16 cellular contexts compared by ENCODE assay signal in the genomic region with DNA sequence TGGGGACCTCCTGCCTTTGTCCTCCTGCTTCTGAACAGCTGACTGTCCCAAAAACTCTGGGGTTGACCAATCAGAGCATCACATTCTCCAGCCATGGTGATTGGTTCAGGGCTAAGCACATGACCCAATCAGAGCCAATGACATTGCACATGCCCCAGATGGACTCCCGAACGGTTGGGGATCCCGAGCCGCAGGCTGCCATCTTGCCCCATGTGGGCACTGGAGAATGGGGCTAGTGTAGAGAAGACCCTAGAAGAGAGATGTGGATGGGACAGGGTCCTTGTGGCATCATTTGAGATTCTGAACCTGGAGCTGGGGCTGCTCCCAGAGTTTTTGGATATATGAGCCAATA. TPM values are rescaled to one million over a fixed set of nuclear protein-coding genes. Genes with fewer than 3 reads are reported as not detected.
DNase-seq lines count a peak whose midpoint lies in the region; ATAC-seq and TF ChIP-seq lines count a peak whose summit lies in the region.
"Had no signal": no experiment of that assay in that cellular context is flagged by ENCODE, and none has a peak within 500 bp of the region (broad histone marks: within the 10 kb centered on the region; RNA-seq: fewer than 3 reads in every experiment).

No MANE protein-coding gene starts in this region.

- intact Hi-C loops in posterior vena cava (cut with DNase I) (no loop called here), testis (cut with DNase I; ENCODE audit: low total_unique reads) (no loop called here)

- no peak for TF ChIP-seq POLR2A in testis (IDR thresholded peaks at IDR 0.05)

- no peaks in the 10 kb centered on the region for H3K9me3 ChIP-seq in testis
- H3K9me3 ChIP-seq: BE2C, Caco-2 had no signal

- DNase-seq in WTC11 (ENCODE audit: low spot score) (no peak), posterior vena cava (ENCODE audit: low spot score) (peak; percentile 29), testis (peak; percentile 58), DMS114 treated with DMSO at 0.1 percent for 48 hours (lab: John Stamatoyannopoulos, UW; ENCODE audit: unreplicated experiment) (no peak), OCI-M2 (lab: John Stamatoyannopoulos, UW; ENCODE audit: unreplicated experiment) (no peak)
- DNase-seq: ACHN; BE2C; C1 segment of cervical spinal cord; Caco-2; CD4-positive, CD25-positive, alpha-beta regulatory T cell; CD8-positive, alpha-beta memory T cell; DMS153; DMS79; GDM1; H9 had no signal

- 53 to 80% methylated on average over 4 of the region's 4 CpGs for WGBS in testis, 2 donors

- H3K36me3 Mint-ChIP-seq in WTC11, result no peaks in the 10 kb centered on the region
- H3K36me3 Mint-ChIP-seq: CD4-positive, CD25-positive, alpha-beta regulatory T cell; CD8-positive, alpha-beta memory T cell had no signal

- H3K27me3 ChIP-seq in testis, result no peaks in the 10 kb centered on the region
- H3K27me3 ChIP-seq: BE2C had no signal

- ATAC-seq in WTC11, result no peak
- no peak for ATAC-seq in HG03108 (IDR thresholded peaks at IDR 0.05; ENCODE audit: unreplicated experiment)

- no peak overlapping the region for H3K27ac ChIP-seq in testis

- H3K36me3 ChIP-seq in testis (ENCODE audit: low read depth, missing control alignments), result no peaks in the 10 kb centered on the region
- H3K36me3 ChIP-seq: BE2C had no signal

- H3K4me3 Mint-ChIP-seq in WTC11, result no peak overlapping the region
- H3K4me3 Mint-ChIP-seq: CD4-positive, CD25-positive, alpha-beta regulatory T cell; CD8-positive, alpha-beta memory T cell; H9 had no signal

- CTCF ChIA-PET in WTC11 (lab: Charles Lee), result interaction anchor here (1.0 kb wide), 1 partner anchor 10 kb away, joined by 3 read pairs; no protein-coding TSS in a partner anchor

- TF ChIP-seq CTCF in WTC11 (IDR thresholded peaks at IDR 0.05), result no peak
- no peak for TF ChIP-seq CTCF in testis (IDR thresholded peaks at IDR 0.05)

- peak overlapping the region in 1 of 2 donors; percentile 31 for H3K4me3 ChIP-seq in testis

- POLR2A ChIA-PET in WTC11 (lab: Charles Lee), result no interaction called here

- no peak overlapping the region for H3K27ac Mint-ChIP-seq in WTC11
- H3K27ac Mint-ChIP-seq: CD4-positive, CD25-positive, alpha-beta regulatory T cell; H9 had no signal

- no peaks in the 10 kb centered on the region for H3K4me1 ChIP-seq in testis
- H3K4me1 ChIP-seq: BE2C, Caco-2 had no signal

- no peaks in the 10 kb centered on the region for H3K9me3 Mint-ChIP-seq in WTC11
- H3K9me3 Mint-ChIP-seq: CD4-positive, CD25-positive, alpha-beta regulatory T cell; CD8-positive, alpha-beta memory T cell; H9 had no signal

- no peaks in the 10 kb centered on the region for H3K27me3 Mint-ChIP-seq in WTC11 (ENCODE audit: low read depth)
- H3K27me3 Mint-ChIP-seq: CD4-positive, CD25-positive, alpha-beta regulatory T cell had no signal

- peaks cover 16% of the 10 kb centered on the region for H3K4me1 Mint-ChIP-seq in WTC11
- H3K4me1 Mint-ChIP-seq: CD4-positive, CD25-positive, alpha-beta regulatory T cell; CD8-positive, alpha-beta memory T cell had no signal

TF ChIP-seq in WTC11, 78 proteins besides CTCF, POLR2A, EP300 and RAD21:
- TF ChIP-seq, protein P1, sequence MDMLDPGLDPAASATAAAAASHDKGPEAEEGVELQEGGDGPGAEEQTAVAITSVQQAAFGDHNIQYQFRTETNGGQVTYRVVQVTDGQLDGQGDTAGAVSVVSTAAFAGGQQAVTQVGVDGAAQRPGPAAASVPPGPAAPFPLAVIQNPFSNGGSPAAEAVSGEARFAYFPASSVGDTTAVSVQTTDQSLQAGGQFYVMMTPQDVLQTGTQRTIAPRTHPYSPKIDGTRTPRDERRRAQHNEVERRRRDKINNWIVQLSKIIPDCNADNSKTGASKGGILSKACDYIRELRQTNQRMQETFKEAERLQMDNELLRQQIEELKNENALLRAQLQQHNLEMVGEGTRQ (CRISPR knock-in tag; IDR thresholded peaks at IDR 0.05), result peak; percentile 35; the same call in 1 of the 2 replicates
- TF ChIP-seq ZBTB21 (CRISPR knock-in tag; IDR thresholded peaks at IDR 0.05; ENCODE audit: borderline replicate concordance), result no peak
TF ChIP-seq in WTC11: peak in this region for 1.

RNA-seq across cellular contexts. Expression of a gene that starts 31.3 kb away (rescaled TPM):
- total RNA-seq in WTC11 (2021), result 76.5 to 83.1 TPM (median 78.6 TPM) in 3 replicates
- total RNA-seq in posterior vena cava, result 10 to 100 TPM; 63.5 to 70.6 TPM
- total RNA-seq in testis, result 10 to 100 TPM; 58.0 to 87.9 TPM
- polyA plus RNA-seq in testis (ENCODE audit: insufficient read depth, low read depth, low replicate concordance), result 51.1 TPM

Comparison
In these comparisons a context has a peak if more than half of its experiments do, and no peak if none do; other contexts are left out.
1. DNase-seq: peak in posterior vena cava (single experiment) and testis (single experiment); none in WTC11 (single experiment), DMS114 treated with DMSO at 0.1 percent for 48 hours (single experiment) and OCI-M2 (single experiment).